Comparison of ENCODE assay signal across 21 cellular contexts in genomic region chr15:45427085-45427484, GRCh38. TPM values are rescaled to one million over a fixed set of nuclear protein-coding genes. Genes with fewer than 3 reads are reported as not detected.
DNase-seq lines count a peak whose midpoint lies in the region; ATAC-seq, FAIRE-seq and TF ChIP-seq lines count a peak whose summit lies in the region.
"Had no signal": no experiment of that assay in that cellular context is flagged by ENCODE, and none has a peak within 500 bp of the region (broad histone marks: within the 10 kb centered on the region; RNA-seq: fewer than 3 reads in every experiment).

No MANE protein-coding gene starts in this region.

- H2BK120ac ChIP-seq in IMR-90 (ENCODE audit: low read depth, low read length): no peak overlapping the region

- TF ChIP-seq POLR2A in A549 (IDR thresholded peaks at IDR 0.05; ENCODE audit: low read length) (no peak), IMR-90 (IDR thresholded peaks at IDR 0.05; ENCODE audit: low read depth, low read length) (no peak), K562 (conservative IDR thresholded peaks at IDR 0.05) (no peak), esophagus muscularis mucosa (IDR thresholded peaks at IDR 0.05; ENCODE audit: low read depth) (no peak)

- no peaks in the 10 kb centered on the region for H3K79me2 ChIP-seq in K562 (ENCODE audit: control insufficient read depth, insufficient read depth, low read length)

- H3K9me3 ChIP-seq in A549 (no peaks in the 10 kb centered on the region), IMR-90 (ENCODE audit: control insufficient read depth, insufficient read depth, low read length) (no peaks in the 10 kb centered on the region), K562 (replicated peaks; ENCODE audit: control insufficient read depth, insufficient read depth, low read depth, low read length) (no peaks in the 10 kb centered on the region), esophagus muscularis mucosa (no peaks in the 10 kb centered on the region), lower lobe of right lung (no peaks in the 10 kb centered on the region), upper lobe of right lung (no peaks in the 10 kb centered on the region)
- H3K9me3 ChIP-seq: Caco-2 had no signal

- H3K4me3 ChIP-seq in A549 (no peak overlapping the region), IMR-90 (ENCODE audit: insufficient read depth, low read depth, low read length) (no peak overlapping the region), K562 (no peak overlapping the region), esophagus muscularis mucosa (no peak overlapping the region), lower lobe of right lung (no peak overlapping the region), upper lobe of right lung (no peak overlapping the region)
- H3K4me3 ChIP-seq: BLaER1 treated with 17β-estradiol and CSF1 and Interleukin-3, amounts not matched to agents 10 nM and 100 nM had no signal

- ATAC-seq in A549: no peak
- no peak for ATAC-seq in IMR-90 (ENCODE audit: low read depth)
- ATAC-seq in K562: no peak
- ATAC-seq in lower lobe of right lung: no peak
- no peak for ATAC-seq in upper lobe of right lung
- ATAC-seq: CD8-positive, alpha-beta T cell had no signal

- BruUV-seq in IMR-90 (replicated peaks; lab: Mats Ljungman, UMichigan): no TSS peak
- BruUV-seq in K562 (replicated peaks; lab: Mats Ljungman, UMichigan): no TSS peak

- H2AK9ac ChIP-seq in IMR-90 (replicated peaks; ENCODE audit: low read depth, low read length, poor library complexity): no peak overlapping the region

- in situ Hi-C loops in IMR-90 (cut with MboI; ENCODE audit: low sequenced_read_pairs): no loop called here
- in situ Hi-C loops in K562 (cut with MboI): no loop called here

- no peak for DNase-seq in A549 (ENCODE audit: low read depth in 1 of 2, low spot score in 1 of 2)
- no peak for DNase-seq in IMR-90
- no peak for DNase-seq in K562 (ENCODE audit: extremely low read depth in 1 of 4, low spot score in 3 of 4)
- DNase-seq in esophagus muscularis mucosa (ENCODE audit: extremely low spot score): peak; percentile 8
- DNase-seq in activated gamma-delta T cell treated with Interleukin-2 at 50 U/mL for 16 hours: no peak
- no peak for DNase-seq in lower lobe of right lung
- DNase-seq in upper lobe of right lung: no peak
- DNase-seq: 8988T; AML-193; Caco-2; Calu3; CD4-positive, alpha-beta T cell; CD8-positive, alpha-beta T cell; DMS79 treated with DMSO at 0.1 percent for 48 hours; GF-D8 had no signal

- dilution Hi-C loops in IMR-90 (cut with HindIII; ENCODE audit: low sequenced_read_pairs, unreplicated experiment): no loop called here

- TF ChIP-seq RAD21 in A549 (conservative IDR thresholded peaks at IDR 0.05 in 1 of 2, IDR thresholded peaks at IDR 0.05 in 1 of 2): no peak
- TF ChIP-seq RAD21 in IMR-90 (IDR thresholded peaks at IDR 0.05; ENCODE audit: low read length): no peak
- no peak for TF ChIP-seq RAD21 in K562 (CRISPR knock-in tag; conservative IDR thresholded peaks at IDR 0.05 in 1 of 2, IDR thresholded peaks at IDR 0.05 in 1 of 2)

- no peak overlapping the region for H3K9ac ChIP-seq in IMR-90 (ENCODE audit: low read depth, low read length)
- no peak overlapping the region for H3K9ac ChIP-seq in K562 (ENCODE audit: insufficient read depth in 1 of 2, low read depth in 2 of 2, low read length in 2 of 2)
- H3K9ac ChIP-seq: BLaER1 treated with 17β-estradiol and CSF1 and Interleukin-3, amounts not matched to agents 10 nM and 100 nM had no signal

- no peak overlapping the region for H4K5ac ChIP-seq in IMR-90 (ENCODE audit: low read depth, low read length)

- no peak overlapping the region for H2BK5ac ChIP-seq in IMR-90 (ENCODE audit: low read depth, low read length, poor library complexity, severe bottlenecking)

- CTCF ChIA-PET in A549 (lab: Yijun Ruan, JAX) (interaction anchor here (0.6 to 4.3 kb wide), 2 partner anchors 31 to 98 kb away, joined by 3 to 35 read pairs; no protein-coding TSS in a partner anchor), IMR-90 (lab: Yijun Ruan, JAX) (interaction anchor here (0.8 kb wide), 1 partner anchor 30 kb away, joined by 5 read pairs; no protein-coding TSS in a partner anchor), K562 (lab: Yijun Ruan, JAX; ENCODE audit: low intra/inter-chr PET ratio) (no interaction called here)

- H3K23ac ChIP-seq in IMR-90 (ENCODE audit: low read depth, low read length): no peak overlapping the region

- no peaks in the 10 kb centered on the region for H4K20me1 ChIP-seq in IMR-90 (ENCODE audit: insufficient read depth, low read length)
- H4K20me1 ChIP-seq in K562 (replicated peaks; ENCODE audit: control insufficient read depth, insufficient read depth, low read length): no peaks in the 10 kb centered on the region
- H4K20me1 ChIP-seq: BLaER1 treated with 17β-estradiol and CSF1 and Interleukin-3, amounts not matched to agents 10 nM and 100 nM had no signal

- FAIRE-seq in A549 (lab: Jason Lieb, UNC) (no peak), K562 (lab: Jason Lieb, UNC) (no peak)
- FAIRE-seq: A204.1, D721Med, GM12891, GM19239 had no signal

- no peak overlapping the region for H4K91ac ChIP-seq in IMR-90 (ENCODE audit: insufficient read depth, low read depth, low read length)

- H2BK15ac ChIP-seq in IMR-90 (ENCODE audit: low read depth, low read length): no peak overlapping the region

- no peak overlapping the region for H3K27ac ChIP-seq in A549
- H3K27ac ChIP-seq in IMR-90 (ENCODE audit: insufficient read depth, low read length): no peak overlapping the region
- H3K27ac ChIP-seq in K562 (ENCODE audit: extremely low read depth, low read depth, low read length): no peak overlapping the region
- no peak overlapping the region for H3K27ac ChIP-seq in esophagus muscularis mucosa (replicated peaks in 1 of 4)
- H3K27ac ChIP-seq in lower lobe of right lung: no peak overlapping the region
- H3K27ac ChIP-seq in upper lobe of right lung: no peak overlapping the region
- H3K27ac ChIP-seq: BLaER1 treated with 17β-estradiol and CSF1 and Interleukin-3, amounts not matched to agents 10 nM and 100 nM; C4-2B had no signal

- whole genome bisulfite sequencing in A549 (ENCODE audit: missing lambda C conversion rate): 91% methylated on average over 11 of the region's 11 CpGs
- no CpG with 5 or more reads among the region's 11 CpGs for WGBS in IMR-90 (ENCODE audit: extremely low coverage in 2 of 2, insufficient read length in 1 of 2), 2 experiments
- WGBS in K562 (ENCODE audit: insufficient coverage, low coverage, missing lambda C conversion rate): 72% methylated on average over 11 of the region's 11 CpGs
- WGBS in esophagus muscularis mucosa: 94% methylated on average over 11 of the region's 11 CpGs

- no peak overlapping the region for H2BK20ac ChIP-seq in IMR-90 (ENCODE audit: low read depth, low read length)

- H3K4me1 ChIP-seq in A549: 0 out of 3 replicates have a peak, but pooled peaks cover 4% of the 10 kb centered on the region
- H3K4me1 ChIP-seq in IMR-90 (ENCODE audit: control insufficient read depth, insufficient read depth, low read length): no peaks in the 10 kb centered on the region
- peaks cover 0 to 8% of the 10 kb centered on the region in 2 experiments; a peak in 2 of 5 replicates for H3K4me1 ChIP-seq in K562 (replicated peaks in 1 of 2; ENCODE audit: control insufficient read depth in 2 of 2, insufficient read depth in 2 of 2, low read length in 2 of 2)
- peaks cover 4 to 9% (median 7%) of the 10 kb centered on the region in 4 donors for H3K4me1 ChIP-seq in esophagus muscularis mucosa
- no peaks in the 10 kb centered on the region for H3K4me1 ChIP-seq in lower lobe of right lung
- H3K4me1 ChIP-seq in upper lobe of right lung: no peaks in the 10 kb centered on the region

- no peak overlapping the region for H2AK5ac ChIP-seq in IMR-90 (ENCODE audit: low read depth, low read length)

- H3K4me2 ChIP-seq in A549: no peak overlapping the region
- no peak overlapping the region for H3K4me2 ChIP-seq in IMR-90 (ENCODE audit: low read depth, low read length)
- no peak overlapping the region for H3K4me2 ChIP-seq in K562 (ENCODE audit: insufficient read depth, low read length)
- H3K4me2 ChIP-seq: BLaER1 treated with 17β-estradiol and CSF1 and Interleukin-3, amounts not matched to agents 10 nM and 100 nM had no signal

- no peak overlapping the region for H4K8ac ChIP-seq in IMR-90 (ENCODE audit: low read depth in 2 of 2, low read length in 2 of 2)

- H3K27me3 ChIP-seq in IMR-90 (ENCODE audit: control insufficient read depth, insufficient read depth, low read length) (peaks cover 2% of the 10 kb centered on the region; the same call in 1 of the 2 replicates), K562 (ENCODE audit: control insufficient read depth in 2 of 2, insufficient read depth in 2 of 2, low read length in 2 of 2) (no peaks in the 10 kb centered on the region), esophagus muscularis mucosa (peaks cover 0 to 15% (median 0%) of the 10 kb centered on the region in 4 donors), lower lobe of right lung (ENCODE audit: low read depth) (no peaks in the 10 kb centered on the region), upper lobe of right lung (no peaks in the 10 kb centered on the region)
- H3K27me3 ChIP-seq: BLaER1 treated with 17β-estradiol and CSF1 and Interleukin-3, amounts not matched to agents 10 nM and 100 nM had no signal

- H3K18ac ChIP-seq in IMR-90 (ENCODE audit: low read depth, low read length): no peak overlapping the region

- intact Hi-C loops in IMR-90 (cut with micrococcal nuclease) (no loop called here), K562 (cut with micrococcal nuclease) (no loop called here), esophagus muscularis mucosa (cut with DNase I) (no loop called here), lower lobe of right lung (cut with DNase I) (no loop called here), upper lobe of right lung (cut with DNase I) (no loop called here)

- H3K36me3 ChIP-seq in IMR-90 (ENCODE audit: control insufficient read depth, insufficient read depth, low read length): no peaks in the 10 kb centered on the region; the same call in 1 of the 2 replicates
- peaks cover 7% of the 10 kb centered on the region; the same call in 1 of the 3 replicates for H3K36me3 ChIP-seq in K562 (ENCODE audit: control insufficient read depth, insufficient read depth, low read length)
- H3K36me3 ChIP-seq in esophagus muscularis mucosa: peaks cover 0 to 19% (median 9%) of the 10 kb centered on the region in 4 donors
- H3K36me3 ChIP-seq in lower lobe of right lung: peaks cover 7% of the 10 kb centered on the region
- H3K36me3 ChIP-seq in upper lobe of right lung: peaks cover 15% of the 10 kb centered on the region

- no peak overlapping the region for H3K14ac ChIP-seq in IMR-90 (replicated peaks; ENCODE audit: low read depth, low read length)

- H2AFZ ChIP-seq in IMR-90 (replicated peaks; ENCODE audit: low read length, poor library complexity): no peak overlapping the region
- no peak overlapping the region for H2AFZ ChIP-seq in K562 (ENCODE audit: low read depth, low read length)

- no peak overlapping the region for H3K4ac ChIP-seq in IMR-90 (ENCODE audit: low read depth, low read length)

- H3K9me1 ChIP-seq in IMR-90 (ENCODE audit: insufficient read depth, low read length) (no peaks in the 10 kb centered on the region), K562 (ENCODE audit: control insufficient read depth, insufficient read depth, low read length) (no peaks in the 10 kb centered on the region)

- POLR2A ChIA-PET in A549 (lab: Yijun Ruan, JAX): no interaction called here
- POLR2A ChIA-PET in IMR-90 (lab: Charles Lee; ENCODE audit: unreplicated experiment): interaction anchor here (0.6 kb wide), 1 partner anchor 59 kb away, joined by 3 read pairs; no protein-coding TSS in a partner anchor
- POLR2A ChIA-PET in K562 (lab: Yijun Ruan, JAX): interaction anchor here (0.6 kb wide), 1 partner anchor 14 kb away, joined by 3 read pairs; no protein-coding TSS in a partner anchor

- TF ChIP-seq EP300 in A549 (IDR thresholded peaks at IDR 0.05) (no peak), K562 (IDR thresholded peaks at IDR 0.05; ENCODE audit: low read length) (no peak), esophagus muscularis mucosa (IDR thresholded peaks at IDR 0.05) (no peak)

- TF ChIP-seq CTCF in A549 (IDR thresholded peaks at IDR 0.05): no peak
- no peak for TF ChIP-seq CTCF in IMR-90 (conservative IDR thresholded peaks at IDR 0.05; ENCODE audit: low read depth, low read length)
- no peak for TF ChIP-seq CTCF in K562 (IDR thresholded peaks at IDR 0.05 in 2 of 3, conservative IDR thresholded peaks at IDR 0.05 in 1 of 3; ENCODE audit: insufficient read depth in 2 of 3, low read depth in 1 of 3, low read length in 3 of 3)
- TF ChIP-seq CTCF in esophagus muscularis mucosa (IDR thresholded peaks at IDR 0.05): no peak
- TF ChIP-seq CTCF in lower lobe of right lung (IDR thresholded peaks at IDR 0.05): no peak
- no peak for TF ChIP-seq CTCF in upper lobe of right lung (IDR thresholded peaks at IDR 0.05)

- no peaks in the 10 kb centered on the region for H3K79me1 ChIP-seq in IMR-90 (ENCODE audit: low read depth in 1 of 2, low read length in 2 of 2)

- H3K56ac ChIP-seq in IMR-90 (ENCODE audit: extremely low read depth, insufficient read depth, low read length): no peak overlapping the region

RNA-seq across cellular contexts. Expression of gene GATM, which starts 48.7 kb away (rescaled TPM):
- 6.5 and 8.5 TPM in 2 replicates for polyA plus RNA-seq in A549 (2011; rRNA removed)
- 3.3 and 3.5 TPM in 2 replicates for polyA plus RNA-seq in A549 (2012; cell fraction: cytosol; rRNA removed)
- polyA plus RNA-seq in A549 (2012; cell fraction: nucleus; rRNA removed): 1.9 and 2.7 TPM in 2 replicates
- 3.4 to 4.0 TPM (median 3.7 TPM) in 3 replicates for polyA plus RNA-seq in A549 (2017; fragmentation: RNase III; extraction: RNeasy Plus Mini Kit Qiagen cat#74134 plus additional on column Dnase treatment)
- polyA minus RNA-seq in A549 (2011; rRNA and poly(A)+ RNA removed): 5.6 and 9.2 TPM in 2 replicates
- total RNA-seq in IMR-90 (2012; rRNA removed): 0.18 and 0.28 TPM in 2 replicates
- polyA plus RNA-seq in IMR-90 (2012; rRNA removed): 0.10 and 0.14 TPM in 2 replicates
- polyA plus RNA-seq in IMR-90 (2012; cell fraction: cytosol; rRNA removed): 0.04 TPM in 1 of 2 replicates, not detected in the other
- 0.08 and 0.16 TPM in 2 replicates for polyA plus RNA-seq in IMR-90 (2012; cell fraction: nucleus; rRNA removed; ENCODE audit: low replicate concordance)
- total RNA-seq in K562 (2011; cell fraction: chromatin; rRNA removed; ENCODE audit: low replicate concordance): 0.93 and 1.3 TPM in 2 replicates
- total RNA-seq in K562 (2011; cell fraction: nucleolus; rRNA removed): 1.2 and 2.1 TPM in 2 replicates
- total RNA-seq in K562 (2011; cell fraction: nucleoplasm; rRNA removed): 1.6 and 2.5 TPM in 2 replicates
- total RNA-seq in K562 (2014; rRNA removed): 0.20 and 0.95 TPM in 2 replicates
- 1.1 TPM in 2 replicates for total RNA-seq in K562 (2014; rRNA removed; fragmentation: Illumina TruSeq; extraction: Trizol)
- 0.79 and 0.80 TPM in 2 replicates for total RNA-seq in K562 (2015; rRNA removed; fragmentation: Illumina TruSeq; extraction: Trizol)
- 0.58 and 0.89 TPM in 2 replicates for total RNA-seq in K562 (2021)
- polyA plus RNA-seq in K562 (2011; rRNA removed): 0.65 and 0.81 TPM in 2 replicates
- 0.19 and 0.63 TPM in 2 replicates for polyA plus RNA-seq in K562 (2011; cell fraction: cytosol; rRNA removed)
- 0.81 and 1.2 TPM in 2 replicates for polyA plus RNA-seq in K562 (2011; cell fraction: nucleus; rRNA removed)
- polyA plus RNA-seq in K562 (2012): 0.44 and 0.48 TPM in 2 replicates
- polyA plus RNA-seq in K562 (2014; fragmentation: Illumina TruSeq; extraction: Trizol): 0.26 and 0.45 TPM in 2 replicates
- under 1 TPM; 0.25 to 0.45 TPM for polyA plus RNA-seq in K562 (2014; fragmentation: Nextera tagmentation; extraction: Ambion mirVana)
- polyA plus RNA-seq in K562 (2014; rRNA removed): 0.11 and 1.3 TPM in 2 replicates
- polyA minus RNA-seq in K562 (2011; rRNA and poly(A)+ RNA removed): 0.77 and 0.78 TPM in 2 replicates
- not detected in 2 replicates for polyA minus RNA-seq in K562 (2011; cell fraction: cytosol; rRNA and poly(A)+ RNA removed)
- polyA minus RNA-seq in K562 (2011; cell fraction: nucleus; rRNA and poly(A)+ RNA removed): 1.3 and 3.4 TPM in 2 replicates
- total RNA-seq in esophagus muscularis mucosa: 10 to 100 TPM; 21.7 to 34.2 (median 24.4) TPM
- total RNA-seq in lower lobe of right lung: 7.2 TPM
- total RNA-seq in upper lobe of right lung: 7.2 TPM

Comparison
In these comparisons a context has a peak if more than half of its experiments do, and no peak if none do; other contexts are left out.
1. Of the 35 proteins assayed by ChIP-seq in both K562 and A549: peak only in K562: none; only in A549: none; in both: CEBPB; in neither: 34.